In genomic region chr6:138498575-138499302, GRCh38 we compare ENCODE assay signal across 1 cellular context.
TF ChIP-seq lines count a peak whose summit lies in the region.

No MANE protein-coding gene starts in this region.

TF ChIP-seq in H1, 55 proteins besides CTCF, POLR2A, EP300 and RAD21 (continued from another document):
- TF ChIP-seq CHD2 (IDR thresholded peaks at IDR 0.05; ENCODE audit: low read length) (no peak), CEBPB (IDR thresholded peaks at IDR 0.05; ENCODE audit: low read depth, low read length) (no peak), JUND (IDR thresholded peaks at IDR 0.05; ENCODE audit: low read length) (no peak), EZH2 (IDR thresholded peaks at IDR 0.05; ENCODE audit: low read depth, low read length, severe bottlenecking) (no peak), CHD1 (IDR thresholded peaks at IDR 0.05; ENCODE audit: low read depth, low read length) (no peak), SP4 (IDR thresholded peaks at IDR 0.05; ENCODE audit: low read length) (no peak), SP2 (IDR thresholded peaks at IDR 0.05; ENCODE audit: low read length) (no peak), E2F6 (IDR thresholded peaks at IDR 0.05) (no peak), KDM5A (IDR thresholded peaks at IDR 0.05; ENCODE audit: low read length) (no peak), POU5F1 (IDR thresholded peaks at IDR 0.05; ENCODE audit: low read depth, low read length) (no peak), SIX5 (IDR thresholded peaks at IDR 0.05; ENCODE audit: low read depth, low read length) (no peak), ATF2 (IDR thresholded peaks at IDR 0.05; ENCODE audit: low read length) (no peak), CHD7 (IDR thresholded peaks at IDR 0.05; ENCODE audit: insufficient replicate concordance, low read length) (no peak), TAF1 (IDR thresholded peaks at IDR 0.05; ENCODE audit: low read depth, low read length) (no peak), CTBP2 (IDR thresholded peaks at IDR 0.05; ENCODE audit: borderline replicate concordance, insufficient read depth, insufficient read length, low read length) (no peak), HDAC2 (IDR thresholded peaks at IDR 0.05; ENCODE audit: borderline replicate concordance in 1 of 2, low read depth in 2 of 2, low read length in 2 of 2) (no peak)
TF ChIP-seq in H1: peak in this region for 0.
